ENCODE assay signal across 17 cellular contexts in genomic region chr2:132640116-132640515, GRCh38. TPM values are rescaled to one million over a fixed set of nuclear protein-coding genes. Genes with fewer than 3 reads are reported as not detected.
"Had no signal": no experiment of that assay in that cellular context is flagged by ENCODE, and none has a peak within 500 bp of the region (broad histone marks: within the 10 kb centered on the region; RNA-seq: fewer than 3 reads in every experiment).

No MANE protein-coding gene starts in this region.

- H3K27me3 ChIP-seq: MG63 had no signal

- H3K36me3 ChIP-seq: MG63 had no signal

- H3K9me3 ChIP-seq: MG63 had no signal

- DNase-seq: Karpas-422, KG1, MG63, NCI-H1092, NCI-H1105 treated with DMSO at 0.1 percent for 48 hours, NCI-H1417 treated with DMSO at 0.1 percent for 48 hours, NCI-H146, NCI-H1694 treated with DMSO at 0.1 percent for 48 hours, NCI-H2029, NCI-H2081 treated with DMSO at 0.1 percent for 48 hours, NCI-H2227 treated with DMSO at 0.1 percent for 48 hours, NCI-H524, NCI-H526 treated with DMSO at 0.1 percent for 48 hours, NCI-H748 treated with DMSO at 0.1 percent for 48 hours, RPMI8226, SHP77 had no signal

- H3K4me3 ChIP-seq: MG63 had no signal

RNA-seq across cellular contexts. Expression of gene LYPD1, which starts 29.9 kb away (rescaled TPM):
- total RNA-seq: HT-29 had no signal
